8 cellular contexts compared by ENCODE assay signal in the genomic region with DNA sequence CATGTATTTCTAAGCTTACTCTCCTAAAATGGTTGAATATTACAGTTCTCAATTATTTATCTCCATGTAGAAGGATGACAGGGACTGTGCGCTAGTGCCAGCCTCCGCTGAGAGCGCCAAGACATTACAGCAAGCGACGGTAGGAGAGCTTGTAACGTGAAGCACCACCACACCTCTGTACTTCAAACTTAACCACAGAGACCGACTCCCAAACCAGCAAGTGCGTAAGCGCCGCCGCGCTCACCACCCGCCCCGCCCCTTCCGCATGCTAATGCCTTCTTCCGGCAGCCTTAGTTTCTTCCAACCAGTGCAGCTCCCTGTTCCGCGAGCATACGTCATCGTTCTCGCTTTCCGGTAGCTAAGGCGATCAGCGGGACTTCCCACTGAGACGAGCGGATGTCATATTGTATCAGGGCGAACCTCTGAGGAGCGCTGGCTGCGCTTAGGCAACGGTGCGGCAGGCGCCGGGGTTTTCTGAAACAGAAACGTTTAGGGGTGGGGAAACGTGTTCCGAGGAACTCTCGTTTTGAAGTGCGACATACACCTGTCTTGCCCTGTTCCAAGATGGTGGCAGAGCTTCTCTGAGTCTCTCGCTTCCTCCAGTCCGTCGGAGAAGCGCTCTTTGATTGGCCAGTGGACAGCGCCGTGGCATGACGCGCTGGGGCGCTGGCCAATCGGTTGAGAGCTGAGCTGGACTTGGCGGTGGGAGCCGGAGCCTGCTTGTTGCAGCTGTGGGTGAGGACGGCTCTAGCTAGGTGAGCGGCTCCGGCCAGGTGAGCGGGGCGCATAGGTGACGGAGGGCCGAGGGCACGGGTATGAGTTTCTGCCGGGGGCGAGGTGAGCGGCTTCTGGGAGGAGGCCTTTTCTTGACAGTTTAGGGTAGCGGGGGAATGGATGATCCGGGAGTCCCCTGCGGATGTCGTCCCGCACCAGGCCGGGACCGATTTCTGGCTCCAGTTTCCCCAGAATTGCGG.
DNase-seq lines count a peak whose midpoint lies in the region; ATAC-seq and FAIRE-seq lines count a peak whose summit lies in the region.

A gene (plus strand): TSS at position 723 of the 974 bp plus-strand sequence. CDS start 2,896 bp downstream, outside the sequence.

- peak; percentile 90 for FAIRE-seq in HTR-8/SVneo (lab: Jason Lieb, UNC)

- DNase-seq in COLO829 (ENCODE audit: low spot score), result peak; percentile 99
- peak; percentile 97 for DNase-seq in HTR-8/SVneo (ENCODE audit: insufficient read length, low spot score)
- peak; percentile 94 for DNase-seq in NOMO-1 treated with dmso at 0.1 percent for 144 hours (lab: John Stamatoyannopoulos, UW; ENCODE audit: unreplicated experiment)
- peak; percentile 89 to 96 (median 94) for DNase-seq in activated CD8-positive, alpha-beta memory T cell treated with anti-CD3 and anti-CD28 coated beads for 48 hours (ENCODE audit: low read depth in 2 of 3, low spot score in 2 of 3)
- DNase-seq in effector memory CD8-positive, alpha-beta T cell, result peak; percentile 98 to 99 (median 98)
- peak; percentile 99 for DNase-seq in medulla oblongata (ENCODE audit: extremely low spot score)
- peak; percentile 97 for DNase-seq in stimulated activated CD8-positive, alpha-beta memory T cell treated with anti-CD3 and anti-CD28 coated beads, Interleukin-12 subunit alpha, Interleukin-12 subunit beta, amount 100 ng/mL, for 1 hour (ENCODE audit: low read depth)

- peak within 1 kb of the TSS; percentile 98 to 99 for H3K4me3 Mint-ChIP-seq in effector memory CD8-positive, alpha-beta T cell

- H3K36me3 Mint-ChIP-seq in effector memory CD8-positive, alpha-beta T cell (ENCODE audit: insufficient read depth), result peaks cover 54% of the 10 kb centered on the region

- H3K27ac Mint-ChIP-seq in effector memory CD8-positive, alpha-beta T cell, result peak within 1 kb of the TSS; percentile 100

- ATAC-seq in GM21367 (IDR thresholded peaks at IDR 0.05; ENCODE audit: unreplicated experiment), result peak; percentile 93
- peak; percentile 82 for ATAC-seq in effector memory CD8-positive, alpha-beta T cell (replicated peaks)

- H3K9me3 Mint-ChIP-seq in effector memory CD8-positive, alpha-beta T cell, result no peaks in the 10 kb centered on the region

- peaks cover 22 to 23% of the 10 kb centered on the region in 2 donors for H3K4me1 Mint-ChIP-seq in effector memory CD8-positive, alpha-beta T cell (ENCODE audit: low read depth in 2 of 2)

- peaks cover 0 to 2% of the 10 kb centered on the region in 2 donors for H3K27me3 Mint-ChIP-seq in effector memory CD8-positive, alpha-beta T cell

Comparison
In these comparisons a context has a peak if more than half of its experiments do, and no peak if none do; other contexts are left out.
1. Peak in every context shown above with its lines: DNase-seq and ATAC-seq.